8 cellular contexts compared by ENCODE assay signal in the genomic region with DNA sequence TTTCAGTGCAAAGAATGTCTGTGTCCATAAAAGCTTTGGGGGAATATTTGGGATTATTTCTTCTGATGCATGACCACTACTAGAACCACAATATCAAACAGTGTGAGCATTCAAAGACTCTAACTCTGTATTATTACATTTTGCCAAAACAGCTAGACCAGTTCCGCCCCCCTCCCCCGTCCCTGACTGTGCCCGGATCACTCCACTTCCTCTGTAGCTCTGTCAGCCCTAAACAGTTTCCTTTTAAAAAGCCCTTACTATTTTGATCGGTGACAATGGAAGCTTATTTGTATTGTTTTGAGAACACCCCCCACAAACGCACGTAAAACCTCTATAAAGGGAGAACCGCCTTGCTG. TPM values are rescaled to one million over a fixed set of nuclear protein-coding genes. Genes with fewer than 3 reads are reported as not detected.
A peak's percentile ranks its signal among the peaks of the same experiment; 100 is the strongest.
DNase-seq lines count a peak whose midpoint lies in the region; ATAC-seq and TF ChIP-seq lines count a peak whose summit lies in the region.

No MANE protein-coding gene starts in this region.

- peaks cover 30 to 65% (median 53%) of the 10 kb centered on the region in 3 donors for H3K27me3 Mint-ChIP-seq in naive B cell

- H3F3A ChIP-seq in GM23248 (ENCODE audit: insufficient read depth): no peaks in the 10 kb centered on the region

- no peaks in the 10 kb centered on the region for H3K36me3 Mint-ChIP-seq in naive B cell

- no peaks in the 10 kb centered on the region for H3K9me3 Mint-ChIP-seq in naive B cell

- ATAC-seq in naive B cell (ENCODE audit: low read depth in 2 of 2) (peak; percentile 77 to 80), GM21381 (IDR thresholded peaks at IDR 0.05; ENCODE audit: unreplicated experiment) (no peak)

- WGBS in GM23248 (ENCODE audit: low coverage in 1 of 2, low lambda C conversion rate in 2 of 2, missing lambda C conversion rate in 2 of 2), 2 experiments: 0 to 1% methylated on average over 7 of the region's 7 CpGs
- 3% methylated on average over 7 of the region's 7 CpGs for WGBS in ectodermal cell, 2 experiments

- H3K4me3 Mint-ChIP-seq in naive B cell: peak overlapping the region; percentile 75 to 97 (median 90)

- no peaks in the 10 kb centered on the region for H3K79me2 ChIP-seq in GM23248 (ENCODE audit: insufficient read depth)

- H3K9me3 ChIP-seq in GM23248 (ENCODE audit: low read depth): no peaks in the 10 kb centered on the region
- no peaks in the 10 kb centered on the region for H3K9me3 ChIP-seq in SK-N-MC (ENCODE audit: low read depth, low read length)
- no peaks in the 10 kb centered on the region for H3K9me3 ChIP-seq in ectodermal cell (ENCODE audit: control insufficient read depth, low read length)

- TF ChIP-seq POLR2A in erythroblast (IDR thresholded peaks at IDR 0.05; ENCODE audit: low read length): no peak

- H3K27ac ChIP-seq in GM23248 (no peak overlapping the region), SK-N-MC (no peak overlapping the region), ectodermal cell (ENCODE audit: insufficient read depth, low read depth, low read length, poor library complexity, severe bottlenecking) (no peak overlapping the region)

- H3K4me3 ChIP-seq in GM23248: peak overlapping the region; percentile 72
- H3K4me3 ChIP-seq in SK-N-MC: peak overlapping the region; percentile 74
- H3K4me3 ChIP-seq in ectodermal cell (ENCODE audit: insufficient read depth, low read depth, low read length): peak overlapping the region; percentile 42

- peak overlapping the region in 1 of 6 donors; percentile 28 for H3K27ac Mint-ChIP-seq in naive B cell

- H3K27me3 ChIP-seq in GM23248 (replicated peaks; ENCODE audit: insufficient read depth) (peaks cover 33% of the 10 kb centered on the region), ectodermal cell (ENCODE audit: control insufficient read depth, insufficient read depth, low read length, poor library complexity, severe bottlenecking) (peaks cover 28% of the 10 kb centered on the region)

- H4K20me1 ChIP-seq in GM23248 (ENCODE audit: insufficient read depth): no peaks in the 10 kb centered on the region

- peaks cover 4 to 14% (median 5%) of the 10 kb centered on the region in 3 donors for H3K4me1 Mint-ChIP-seq in naive B cell

- H3K4me2 ChIP-seq in GM23248 (ENCODE audit: unreplicated experiment): peak overlapping the region; percentile 90

- peaks cover 17% of the 10 kb centered on the region for H3K4me1 ChIP-seq in GM23248 (ENCODE audit: insufficient read depth)
- H3K4me1 ChIP-seq in ectodermal cell (ENCODE audit: control insufficient read depth, insufficient read depth, low read length): no peaks in the 10 kb centered on the region

- in situ Hi-C loops in GM23248 (cut with MboI): loop anchor here (10.0 to 25.0 kb wide), 2 partner anchors 150 to 613 kb away; a partner anchor contains a TSS

- peak overlapping the region; percentile 89 for H2AFZ ChIP-seq in GM23248

- no peaks in the 10 kb centered on the region for H3K9me2 ChIP-seq in GM23248 (ENCODE audit: insufficient read depth)

- H3K9ac ChIP-seq in GM23248 (peak overlapping the region; percentile 48), SK-N-MC (ENCODE audit: insufficient read length) (peak overlapping the region; percentile 35)

- DNase-seq in GM23248 (peak; percentile 39), SK-N-MC (ENCODE audit: low read depth, low spot score) (no peak), naive B cell (no peak), erythroblast (lab: John Stamatoyannopoulos, UW) (no peak), pons (ENCODE audit: low spot score) (no peak)
- no peak for DNase-seq in effector CD4-positive, alpha-beta T cell

- H3K36me3 ChIP-seq in GM23248 (ENCODE audit: low read depth): no peaks in the 10 kb centered on the region
- no peaks in the 10 kb centered on the region for H3K36me3 ChIP-seq in SK-N-MC (ENCODE audit: insufficient read depth, low read length)
- no peaks in the 10 kb centered on the region for H3K36me3 ChIP-seq in ectodermal cell (ENCODE audit: control insufficient read depth, insufficient read depth, low read length)

RNA-seq across cellular contexts. Expression of a gene that starts 36.6 kb away (rescaled TPM):
- 3.0 and 16.9 TPM in 2 replicates for total RNA-seq in GM23248 (2014; rRNA removed; shearing (Covaris generic))
- polyA plus RNA-seq in GM23248 (2016; fragmentation: Nextera tagmentation; extraction: Ambion mirVana): 1.6 and 1.7 TPM in 2 replicates
- 4.5 TPM for polyA plus RNA-seq in ectodermal cell (2013, experiment 1 of 4)
- 3.9 TPM for polyA plus RNA-seq in ectodermal cell (2013, experiment 2 of 4)
- 4.7 TPM for polyA plus RNA-seq in ectodermal cell (2013, experiment 3 of 4)
- 4.4 TPM for polyA plus RNA-seq in ectodermal cell (2013, experiment 4 of 4)
- not detected for polyA plus RNA-seq in naive B cell (ENCODE audit: low read depth in 6 of 6)
